ENCODE assay signal across 17 cellular contexts in the genomic region with DNA sequence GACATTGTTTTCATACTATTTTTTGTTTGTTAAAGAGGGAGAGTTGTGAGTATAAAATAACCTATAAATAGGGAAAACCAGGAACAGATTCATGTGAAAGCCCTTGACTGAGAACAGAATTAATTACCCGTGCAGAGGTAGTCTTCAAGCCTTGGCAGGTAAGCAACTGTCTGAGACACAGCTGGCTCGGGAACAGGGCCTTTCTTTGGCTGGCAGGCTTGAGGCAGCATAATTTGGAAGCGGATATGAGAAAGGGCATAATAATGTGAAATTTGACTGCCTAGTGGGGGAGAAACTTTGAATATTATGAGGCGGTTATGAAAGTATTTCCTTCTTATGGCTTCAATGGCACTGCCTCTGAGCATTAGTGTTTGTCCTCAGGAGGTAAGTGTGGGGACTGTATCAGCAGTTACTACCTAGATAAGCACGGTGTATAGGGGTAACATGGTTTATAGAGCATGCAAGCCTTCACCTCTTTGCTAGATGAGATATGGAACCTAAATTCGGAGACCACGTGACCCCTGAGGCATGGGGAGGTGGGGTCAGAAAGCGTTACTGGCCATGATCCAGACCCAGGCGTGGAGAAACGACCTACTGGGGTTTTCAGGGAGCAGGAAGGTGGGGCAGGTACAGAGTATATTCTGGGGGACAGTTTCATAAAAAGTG.
A peak's percentile ranks its signal among the peaks of the same experiment; 100 is the strongest.
DNase-seq lines count a peak whose midpoint lies in the region; ATAC-seq and TF ChIP-seq lines count a peak whose summit lies in the region.
"Had no signal": no experiment of that assay in that cellular context is flagged by ENCODE, and none has a peak within 500 bp of the region (broad histone marks: within the 10 kb centered on the region; RNA-seq: fewer than 3 reads in every experiment).

No MANE protein-coding gene starts in this region.

- TF ChIP-seq CTCF in omental fat pad (IDR thresholded peaks at IDR 0.05) (no peak), suprapubic skin (IDR thresholded peaks at IDR 0.05) (no peak)

- H3K27me3 ChIP-seq in suprapubic skin: no peaks in the 10 kb centered on the region
- H3K27me3 ChIP-seq: esophagus squamous epithelium, right atrium auricular region, SJSA1 had no signal

- H3K9me3 ChIP-seq in suprapubic skin: no peaks in the 10 kb centered on the region
- H3K9me3 ChIP-seq: esophagus squamous epithelium, right atrium auricular region, SJSA1 had no signal

- no peak for TF ChIP-seq EP300 in suprapubic skin (IDR thresholded peaks at IDR 0.05)

- DNase-seq in Daoy (ENCODE audit: low read depth) (peak; percentile 83), NCI-H2171 (lab: John Stamatoyannopoulos, UW) (peak; percentile 8), epithelial cell of prostate (ENCODE audit: low read depth, low spot score) (peak; percentile 36), omental fat pad (ENCODE audit: low spot score) (no peak), NCI-H2196 (lab: John Stamatoyannopoulos, UW; ENCODE audit: unreplicated experiment) (no peak), suprapubic skin (ENCODE audit: low spot score in 2 of 2) (no peak), T-helper 1 cell (no peak)
- DNase-seq: activated CD4-positive, alpha-beta T cell treated with anti-CD3 and anti-CD28 coated beads for 1 hour; CD4-positive, alpha-beta memory T cell; central memory CD4-positive, alpha-beta T cell; esophagus squamous epithelium; NCI-H1930; stimulated activated naive CD4-positive, alpha-beta T cell treated with Interleukin-2 at 50 U/mL for 16 hours had no signal

- ATAC-seq in omental fat pad (ENCODE audit: low FRiP score) (peak; percentile 83), GM19324 (IDR thresholded peaks at IDR 0.05; ENCODE audit: low FRiP score, unreplicated experiment) (no peak)
- ATAC-seq: activated T-helper 17 cell treated with anti-CD3 and anti-CD28 coated beads, Interleukin-2, amount 50 U/mL, for 72 hours had no signal

- TF ChIP-seq POLR2A in suprapubic skin (IDR thresholded peaks at IDR 0.05): no peak

- 39% methylated on average over 10 of the region's 10 CpGs for WGBS in suprapubic skin

- H3K27ac ChIP-seq in epithelial cell of prostate (peak overlapping the region; percentile 48), suprapubic skin (no peak overlapping the region)
- H3K27ac ChIP-seq: esophagus squamous epithelium, right atrium auricular region, SJSA1 had no signal

- peaks cover 4% of the 10 kb centered on the region for H3K4me1 ChIP-seq in suprapubic skin
- H3K4me1 ChIP-seq: right atrium auricular region had no signal

- no peaks in the 10 kb centered on the region for H3K36me3 ChIP-seq in suprapubic skin
- H3K36me3 ChIP-seq: esophagus squamous epithelium, right atrium auricular region, SJSA1 had no signal

- no peak overlapping the region for H3K4me3 ChIP-seq in suprapubic skin
- H3K4me3 ChIP-seq: esophagus squamous epithelium, right atrium auricular region, SJSA1 had no signal

Comparison
In these comparisons a context has a peak if more than half of its experiments do, and no peak if none do; other contexts are left out.
1. DNase-seq: peak in Daoy (single experiment), NCI-H2171 (single experiment) and epithelial cell of prostate (single experiment); none in omental fat pad (single experiment), NCI-H2196 (single experiment), suprapubic skin (0 of 2) and T-helper 1 cell (0 of 5).